In genomic region chr15:55588070-55588817, GRCh38 we compare ENCODE assay signal across 8 cellular contexts. TPM values are rescaled to one million over a fixed set of nuclear protein-coding genes. Genes with fewer than 3 reads are reported as not detected.
DNase-seq lines count a peak whose midpoint lies in the region; ATAC-seq and TF ChIP-seq lines count a peak whose summit lies in the region.

A gene with protein sequence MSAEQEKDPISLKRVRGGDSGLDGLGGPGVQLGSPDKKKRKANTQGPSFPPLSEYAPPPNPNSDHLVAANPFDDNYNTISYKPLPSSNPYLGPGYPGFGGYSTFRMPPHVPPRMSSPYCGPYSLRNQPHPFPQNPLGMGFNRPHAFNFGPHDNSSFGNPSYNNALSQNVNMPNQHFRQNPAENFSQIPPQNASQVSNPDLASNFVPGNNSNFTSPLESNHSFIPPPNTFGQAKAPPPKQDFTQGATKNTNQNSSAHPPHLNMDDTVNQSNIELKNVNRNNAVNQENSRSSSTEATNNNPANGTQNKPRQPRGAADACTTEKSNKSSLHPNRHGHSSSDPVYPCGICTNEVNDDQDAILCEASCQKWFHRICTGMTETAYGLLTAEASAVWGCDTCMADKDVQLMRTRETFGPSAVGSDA (minus strand): TSS chr15:55588345. CDS start chr15:55587883, 462 bp downstream.

- intact Hi-C loops in Panc1 (cut with micrococcal nuclease; ENCODE audit: unreplicated experiment) (loop anchor here (10.0 kb wide), 1 partner anchor 63 kb away; no protein-coding TSS in a partner anchor), adrenal gland (cut with DNase I) (no loop called here), heart right ventricle (cut with DNase I) (no loop called here)

- H3K9me3 ChIP-seq in Panc1 (ENCODE audit: control insufficient read depth, insufficient read depth, low read depth, low read length) (no peaks in the 10 kb centered on the region), adrenal gland (replicated peaks in 1 of 3) (no peaks in the 10 kb centered on the region), heart right ventricle (no peaks in the 10 kb centered on the region)

- H3K4me1 ChIP-seq in Panc1 (ENCODE audit: control insufficient read depth, insufficient read depth, low read length): no peaks in the 10 kb centered on the region; the same call in 1 of the 2 replicates
- H3K4me1 ChIP-seq in adrenal gland (replicated peaks in 1 of 2): peaks cover 4 to 12% of the 10 kb centered on the region in 2 donors
- H3K4me1 ChIP-seq in heart right ventricle: peaks cover 0 to 11% (median 3%) of the 10 kb centered on the region in 9 donors

- H3K27me3 ChIP-seq in Panc1 (ENCODE audit: control insufficient read depth, insufficient read depth, low read length) (peaks cover 22% of the 10 kb centered on the region), adrenal gland (no peaks in the 10 kb centered on the region), heart right ventricle (peaks cover 0 to 78% (median 38%) of the 10 kb centered on the region in 7 donors)

- in situ Hi-C loops in Panc1 (cut with HindIII; ENCODE audit: low pct_unique_long_range_greater_than_20kb, low sequenced_read_pairs): no loop called here

- TF ChIP-seq CTCF in Panc1 (IDR thresholded peaks at IDR 0.05) (no peak; the same call in 1 of the 2 replicates), adrenal gland (IDR thresholded peaks at IDR 0.05) (no peak), heart right ventricle (IDR thresholded peaks at IDR 0.05) (no peak)

- H3K27ac ChIP-seq in Panc1 (ENCODE audit: low read length): no peak within 1 kb of the TSS
- H3K27ac ChIP-seq in adrenal gland: peak within 1 kb of the TSS in 3 of 5 donors; percentile 76 to 87 (median 85)
- peak within 1 kb of the TSS in 8 of 10 donors; percentile 49 to 76 (median 68) for H3K27ac ChIP-seq in heart right ventricle

- no peaks in the 10 kb centered on the region for H3K36me3 ChIP-seq in Panc1 (ENCODE audit: control insufficient read depth, insufficient read depth, low read length)
- no peaks in the 10 kb centered on the region for H3K36me3 ChIP-seq in adrenal gland (replicated peaks in 1 of 2)
- no peaks in the 10 kb centered on the region for H3K36me3 ChIP-seq in heart right ventricle

- no TSS peak for BruUV-seq in Panc1 (replicated peaks; lab: Mats Ljungman, UMichigan)

- CTCF ChIA-PET in Panc1 (lab: Charles Lee): interaction anchor here (0.9 kb wide), 1 partner anchor 309 kb away, joined by 3 read pairs; no protein-coding TSS in a partner anchor

- 0 to 1% (median 1%) methylated on average over 21 to 106 of the region's 107 CpGs; no CpG with 5 or more reads in 1 of the 4 donors for WGBS in adrenal gland, 4 donors
- WGBS in heart right ventricle, 2 donors: 0 to 1% methylated on average over 72 to 107 of the region's 107 CpGs

- POLR2A ChIA-PET in Panc1 (lab: Charles Lee): no interaction called here

- DNase-seq in NCI-H345 (lab: John Stamatoyannopoulos, UW): peak; percentile 57
- DNase-seq in NCI-H345 treated with DMSO at 0.1 percent for 48 hours (lab: John Stamatoyannopoulos, UW; ENCODE audit: unreplicated experiment): no peak
- no peak for DNase-seq in Panc1 (ENCODE audit: low read depth, low spot score)
- peak; percentile 54 to 68 (median 56) for DNase-seq in adrenal gland
- DNase-seq in heart right ventricle: peak; percentile 38 to 57
- DNase-seq in pons (ENCODE audit: low spot score): peak; percentile 12

- H3K4me3 ChIP-seq in Panc1 (ENCODE audit: low read depth in 2 of 2, low read length in 2 of 2): peak within 1 kb of the TSS; percentile 54 to 60
- peak within 1 kb of the TSS in 3 of 4 donors; percentile 15 to 86 (median 65) for H3K4me3 ChIP-seq in adrenal gland
- H3K4me3 ChIP-seq in heart right ventricle: peak within 1 kb of the TSS; percentile 43 to 70 (median 65)

- ATAC-seq in HG03066 (IDR thresholded peaks at IDR 0.05; ENCODE audit: low read depth, unreplicated experiment) (peak; percentile 62), Panc1 (peak; percentile 93), heart right ventricle (peak; percentile 67 to 92 (median 82)), GM19455 (IDR thresholded peaks at IDR 0.05; ENCODE audit: unreplicated experiment) (no peak)

- TF ChIP-seq POLR2A in adrenal gland (IDR thresholded peaks at IDR 0.05): peak in 1 of 2 donors; percentile 59

RNA-seq across cellular contexts. Expression of the gene that starts here (rescaled TPM):
- total RNA-seq in Panc1 (2021; ENCODE audit: unreplicated experiment) (2.4 TPM), adrenal gland (10 to 100 TPM in 2 of 8 donors, 1 to 10 TPM in 6; 4.4 to 12.4 (median 8.8) TPM), heart right ventricle (1 to 10 TPM; 2.7 to 9.5 (median 4.3) TPM)
- polyA plus RNA-seq in Panc1 (2012; ENCODE audit: insufficient read length): 0.52 TPM
- polyA plus RNA-seq in adrenal gland (1 to 10 TPM; 1.6 to 8.1 (median 1.8) TPM), heart right ventricle (1 to 10 TPM in 1 of 2 donors, under 1 TPM in 1; 0.81 to 1.2 TPM)

Comparison
In these comparisons a context has a peak if more than half of its experiments do, and no peak if none do; other contexts are left out.
1. DNase-seq: peak in NCI-H345 (single experiment), adrenal gland (7 of 7), heart right ventricle (2 of 2) and pons (single experiment); none in NCI-H345 treated with DMSO at 0.1 percent for 48 hours (single experiment) and Panc1 (single experiment).
2. Peak in every context shown above with its lines, with median percentiles within 50 percentile points of each other: H3K4me3 ChIP-seq.